Comparison of ENCODE assay signal across 33 cellular contexts in the genomic region with DNA sequence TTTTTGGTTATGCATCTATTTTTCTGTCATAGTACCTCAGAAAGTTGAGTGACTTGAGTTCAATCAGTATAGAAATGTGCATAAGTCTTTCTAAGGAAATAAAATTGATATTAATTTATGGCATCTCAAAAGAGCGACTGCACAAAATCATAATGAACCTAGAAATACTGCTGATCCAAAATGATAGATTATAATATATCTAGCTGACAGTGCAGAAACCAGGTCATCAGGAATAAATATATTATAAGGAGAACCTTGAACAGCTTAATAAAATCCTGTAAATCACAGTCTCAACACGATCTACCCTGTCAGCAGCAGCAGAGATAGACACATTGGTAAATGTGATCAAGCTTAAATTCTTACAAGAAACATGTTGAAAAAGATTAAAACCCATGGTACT.
"Had no signal": no experiment of that assay in that cellular context is flagged by ENCODE, and none has a peak within 500 bp of the region (broad histone marks: within the 10 kb centered on the region; RNA-seq: fewer than 3 reads in every experiment).

No MANE protein-coding gene starts in this region.

- H3K4me1 ChIP-seq: adrenal gland, body of pancreas, breast epithelium had no signal

- H3K4me3 ChIP-seq: adrenal gland, body of pancreas, breast epithelium had no signal

- ATAC-seq: activated CD8-positive, alpha-beta T cell treated with anti-CD3 and anti-CD28 coated beads for 36 hours; activated naive CD4-positive, alpha-beta T cell treated with anti-CD3 and anti-CD28 coated beads, Interleukin-2, amount 50 U/mL, for 72 hours; activated T-cell treated with anti-CD3 and anti-CD28 coated beads, Interleukin-2, amount 50 U/mL, for 4 hours; activated T-cell treated with anti-CD3 and anti-CD28 coated beads, Interleukin-2, amount 50 U/mL, for 72 hours; activated T-helper 17 cell treated with anti-CD3 and anti-CD28 coated beads, Interleukin-2, amount 50 U/mL, for 72 hours; body of pancreas had no signal

- H3K9me3 ChIP-seq: adrenal gland, body of pancreas, breast epithelium had no signal

- H3K36me3 ChIP-seq: adrenal gland, brain microvascular endothelial cell, breast epithelium had no signal

- DNase-seq: activated B cell treated with CpG ODN at 0.5 μM for 24 hours; activated CD4-positive, alpha-beta memory T cell treated with anti-CD3 and anti-CD28 coated beads for 36 hours; activated CD4-positive, alpha-beta T cell treated with anti-CD3 and anti-CD28 coated beads for 4 hours; activated CD4-positive, alpha-beta T cell treated with anti-CD3 and anti-CD28 coated beads, Interleukin-2, amount 10 ng/mL, durations not matched to agents 24 days and 14 days; activated CD4-positive, alpha-beta T cell treated with anti-CD3 and anti-CD28 coated beads, Interleukin-2, amount 50 U/mL, for 1 hour; activated CD4-positive, alpha-beta T cell treated with anti-CD3 and anti-CD28 coated beads, Interleukin-2, amount 50 U/mL, for 4 hours; activated CD4-positive, CD25-positive, alpha-beta regulatory T cell treated with anti-CD3 and anti-CD28 coated beads, Interleukin-2, amount 50 U/mL, for 72 hours; activated CD8-positive, alpha-beta memory T cell treated with anti-CD3 and anti-CD28 coated beads, Interleukin-2, amount 50 U/mL, for 4 hours; activated CD8-positive, alpha-beta T cell treated with anti-CD3 and anti-CD28 coated beads for 36 hours; activated effector memory CD4-positive, alpha-beta T cell treated with anti-CD3 and anti-CD28 coated beads, Interleukin-2, amount 50 U/mL, for 16 hours; activated gamma-delta T cell treated with Interleukin-2 at 50 U/mL for 16 hours; activated naive CD4-positive, alpha-beta T cell; activated naive CD4-positive, alpha-beta T cell treated with anti-CD3 and anti-CD28 coated beads for 36 hours; activated naive CD4-positive, alpha-beta T cell treated with anti-CD3 and anti-CD28 coated beads, Interleukin-2, amount 50 U/mL, for 16 hours; activated naive CD8-positive, alpha-beta T cell treated with anti-CD3 and anti-CD28 coated beads for 36 hours; activated T-cell treated with anti-CD3 and anti-CD28 coated beads for 4 hours; activated T-cell treated with anti-CD3 and anti-CD28 coated beads, Interleukin-2, amount 50 U/mL, for 1 hour; activated T-cell treated with anti-CD3 and anti-CD28 coated beads, Interleukin-2, amount 50 U/mL, for 4 hours; activated T-cell treated with anti-CD3 and anti-CD28 coated beads, Interleukin-2, amount 50 U/mL, for 72 hours; adrenal gland; amniotic stem cell; aorta; body of pancreas; brain microvascular endothelial cell; central memory CD4-positive, alpha-beta T cell; T-helper 1 cell; T-helper 2 cell; T-helper 9 cell had no signal

- H3K27ac ChIP-seq: adrenal gland, body of pancreas, brain microvascular endothelial cell, breast epithelium, VCaP had no signal

- H3K27me3 ChIP-seq: adrenal gland, body of pancreas, brain microvascular endothelial cell, breast epithelium had no signal

- FAIRE-seq: astrocyte had no signal
